ENCODE assay signal across 11 cellular contexts in the genomic region with DNA sequence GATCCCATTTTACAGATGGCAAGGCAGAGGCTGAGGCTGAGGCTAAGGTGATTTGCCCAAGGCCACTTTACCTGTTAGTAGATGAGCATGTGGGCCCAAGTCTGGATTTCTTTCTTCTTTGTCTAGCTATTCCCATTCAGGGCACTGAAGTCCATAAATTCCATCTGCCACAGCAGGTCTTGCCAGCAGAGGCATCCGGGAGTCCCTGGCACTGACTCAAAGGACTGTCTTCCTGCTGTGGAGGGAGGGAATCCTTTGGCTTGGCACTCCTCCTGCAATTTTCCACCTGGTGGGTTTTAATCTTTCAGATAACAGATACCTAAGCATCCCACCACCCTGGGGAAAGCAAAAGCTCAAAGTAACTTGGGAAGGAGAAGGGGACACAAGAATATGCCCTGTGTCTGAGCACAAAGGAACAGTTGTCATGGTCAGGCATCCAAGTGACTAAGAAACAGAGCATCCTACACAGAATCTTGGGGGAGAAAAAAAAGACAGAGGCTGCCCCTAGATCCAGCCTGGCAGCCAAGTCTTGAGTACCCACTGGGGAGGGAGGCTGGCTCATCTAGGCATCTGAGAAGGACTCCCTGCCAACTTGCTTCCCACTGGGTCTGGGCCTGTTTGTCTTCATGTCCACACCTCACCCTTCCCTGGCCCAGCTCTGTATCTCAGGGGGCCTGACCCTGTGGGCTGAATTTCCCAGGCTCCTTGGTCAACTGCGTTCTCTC. TPM values are rescaled to one million over a fixed set of nuclear protein-coding genes. Genes with fewer than 3 reads are reported as not detected.
"Had no signal": no experiment of that assay in that cellular context is flagged by ENCODE, and none has a peak within 500 bp of the region (broad histone marks: within the 10 kb centered on the region; RNA-seq: fewer than 3 reads in every experiment).

No MANE protein-coding gene starts in this region.

- H3K36me3 ChIP-seq: adrenal gland, ovary, thoracic aorta had no signal

- DNase-seq: activated CD4-positive, alpha-beta T cell treated with anti-CD3 and anti-CD28 coated beads for 48 hours; activated CD8-positive, alpha-beta T cell treated with anti-CD3 and anti-CD28 coated beads, Interleukin-2, amount 10 ng/mL, durations not matched to agents 7 days and 5 days; activated naive CD4-positive, alpha-beta T cell treated with anti-CD3 and anti-CD28 coated beads, Interleukin-2, amount 10 ng/mL, durations not matched to agents 7 days and 5 days; adrenal gland; dermis blood vessel endothelial cell; nephron progenitor cell; ovary; stimulated activated CD4-positive, alpha-beta T cell treated with anti-CD3 and anti-CD28 coated beads, Interleukin-4, amount 100 ng/mL, for 1 hour had no signal

- H3K4me3 ChIP-seq: adrenal gland, ovary, thoracic aorta had no signal

- H3K9me3 ChIP-seq: adrenal gland, ovary had no signal

- H3K27ac ChIP-seq: adrenal gland, ovary, thoracic aorta had no signal

- H3K27me3 ChIP-seq: adrenal gland, ovary had no signal

- ATAC-seq: activated CD8-positive, alpha-beta T cell treated with anti-CD3 and anti-CD28 coated beads, Interleukin-2, amount 10 ng/mL, durations not matched to agents 7 days and 5 days; WTC11 had no signal

RNA-seq across cellular contexts. Expression of gene CMKLR1, which starts 35.6 kb away (rescaled TPM):
- total RNA-seq: renal cortical epithelial cell had no signal
